ENCODE assay signal across 11 cellular contexts in genomic region chr14:99231181-99231849, GRCh38. TPM values are rescaled to one million over a fixed set of nuclear protein-coding genes. Genes with fewer than 3 reads are reported as not detected.
A peak's percentile ranks its signal among the peaks of the same experiment; 100 is the strongest.
DNase-seq lines count a peak whose midpoint lies in the region; ATAC-seq and TF ChIP-seq lines count a peak whose summit lies in the region.
"Had no signal": no experiment of that assay in that cellular context is flagged by ENCODE, and none has a peak within 500 bp of the region (broad histone marks: within the 10 kb centered on the region; RNA-seq: fewer than 3 reads in every experiment).

No MANE protein-coding gene starts in this region.

- no peak overlapping the region; the same call in 1 of the 2 replicates for H3K27ac ChIP-seq in SJCRH30
- no peak overlapping the region for H3K27ac ChIP-seq in endodermal cell (ENCODE audit: low read depth, low read length)
- H3K27ac ChIP-seq in trophoblast cell (ENCODE audit: low read depth, low read length) = peak overlapping the region; percentile 9

- DNase-seq in NCI-H82 (lab: John Stamatoyannopoulos, UW) = peak; percentile 54
- DNase-seq in NCI-H82 treated with DMSO at 0.1 percent for 48 hours (lab: John Stamatoyannopoulos, UW; ENCODE audit: unreplicated experiment) = no peak
- DNase-seq in SJCRH30 = no peak
- peak; percentile 77 for DNase-seq in endodermal cell
- no peak for DNase-seq in trophoblast cell
- no peak for DNase-seq in ureter (ENCODE audit: low spot score)
- DNase-seq in GM13977 (ENCODE audit: low spot score) = no peak
- DNase-seq: NCI-H1436 treated with DMSO at 0.1 percent for 48 hours, PC-3, small intestine had no signal

- H4K12ac ChIP-seq in trophoblast cell (ENCODE audit: low read depth, low read length) = peak overlapping the region; percentile 37

- no peaks in the 10 kb centered on the region for H3K27me3 Mint-ChIP-seq in endodermal cell (ENCODE audit: insufficient read depth)

- 9 to 16% methylated on average over 15 to 36 of the region's 36 CpGs for WGBS in endodermal cell (ENCODE audit: insufficient coverage in 1 of 2, insufficient read length in 1 of 2), 2 experiments
- WGBS in trophoblast cell (ENCODE audit: extremely low coverage, insufficient coverage, insufficient read length) = no CpG with 5 or more reads among the region's 36 CpGs

- ATAC-seq in HG02678 (IDR thresholded peaks at IDR 0.05; ENCODE audit: unreplicated experiment) = no peak

- H3K9me3 ChIP-seq in SJCRH30 (replicated peaks) = no peaks in the 10 kb centered on the region
- no peaks in the 10 kb centered on the region for H3K9me3 ChIP-seq in endodermal cell (ENCODE audit: control insufficient read depth, low read length)
- no peaks in the 10 kb centered on the region for H3K9me3 ChIP-seq in trophoblast cell (ENCODE audit: insufficient read depth, low read depth, low read length)

- peak overlapping the region; percentile 63 for H2BK12ac ChIP-seq in trophoblast cell (ENCODE audit: low read length)

- in situ Hi-C loops in GM13977 (cut with MboI; ENCODE audit: low pct_unique_long_range_greater_than_20kb, low sequenced_read_pairs, unreplicated experiment) = no loop called here

- H3K27ac Mint-ChIP-seq in endodermal cell = peak overlapping the region; percentile 95

- H4K8ac ChIP-seq in trophoblast cell (ENCODE audit: low read depth, low read length) = peak overlapping the region; percentile 83

- peak overlapping the region; percentile 77 for H4K91ac ChIP-seq in trophoblast cell (ENCODE audit: low read depth, low read length)

- peak overlapping the region; percentile 28 for H2BK120ac ChIP-seq in trophoblast cell (ENCODE audit: insufficient read depth, low read length, poor library complexity)

- H3K27me3 ChIP-seq in SJCRH30 (no peaks in the 10 kb centered on the region), endodermal cell (ENCODE audit: control insufficient read depth, insufficient read depth, low read length, poor library complexity, severe bottlenecking) (no peaks in the 10 kb centered on the region), trophoblast cell (ENCODE audit: insufficient read depth, low read length) (no peaks in the 10 kb centered on the region)

- H2BK5ac ChIP-seq in trophoblast cell (ENCODE audit: low read depth, low read length, poor library complexity) = no peak overlapping the region

- peak overlapping the region; percentile 4 for H3K4ac ChIP-seq in trophoblast cell (ENCODE audit: low read depth, low read length)

- H3K4me1 ChIP-seq in SJCRH30 (no peaks in the 10 kb centered on the region), endodermal cell (ENCODE audit: control insufficient read depth, insufficient read depth, low read length) (peaks cover 22% of the 10 kb centered on the region), trophoblast cell (ENCODE audit: control insufficient read depth in 1 of 2, insufficient read depth in 2 of 2, low read length in 2 of 2) (peaks cover 22 to 32% of the 10 kb centered on the region in 2 experiments)

- H3K4me2 ChIP-seq in trophoblast cell (ENCODE audit: low read length) = peak overlapping the region; percentile 76

- H3K9ac ChIP-seq in endodermal cell (ENCODE audit: extremely low read depth, low read length, poor library complexity, severe bottlenecking) = peak overlapping the region; percentile 48
- no peak overlapping the region for H3K9ac ChIP-seq in trophoblast cell (ENCODE audit: low read length)

- TF ChIP-seq CTCF in endodermal cell (conservative IDR thresholded peaks at IDR 0.05) (no peak), GM13977 (IDR thresholded peaks at IDR 0.05; ENCODE audit: extremely low read depth, insufficient read depth, missing control alignments) (no peak)

- H3K14ac ChIP-seq in trophoblast cell (ENCODE audit: low read length) = peak overlapping the region; percentile 56

- H3K4me1 Mint-ChIP-seq in endodermal cell = peaks cover 46% of the 10 kb centered on the region

- H3K9me3 Mint-ChIP-seq in endodermal cell = no peaks in the 10 kb centered on the region

- peak overlapping the region; percentile 36 for H3K18ac ChIP-seq in trophoblast cell (ENCODE audit: low read length)

- H3K4me3 ChIP-seq in SJCRH30 (peak overlapping the region; percentile 39), endodermal cell (ENCODE audit: low read length) (peak overlapping the region; percentile 71), trophoblast cell (ENCODE audit: low read depth, low read length) (peak overlapping the region; percentile 71)

- H3K79me2 ChIP-seq in trophoblast cell (ENCODE audit: control insufficient read depth, insufficient read depth, low read length, poor library complexity) = peaks cover 2% of the 10 kb centered on the region

- H3K36me3 ChIP-seq in SJCRH30 (no peaks in the 10 kb centered on the region), endodermal cell (ENCODE audit: control insufficient read depth, insufficient read depth, low read length) (peaks cover 5% of the 10 kb centered on the region), trophoblast cell (ENCODE audit: control insufficient read depth in 1 of 2, insufficient read depth in 2 of 2, low read length in 2 of 2) (no peaks in the 10 kb centered on the region)

- peak overlapping the region; percentile 8 for H2AFZ ChIP-seq in trophoblast cell (ENCODE audit: insufficient read depth, low read length, poor library complexity)

- H3K36me3 Mint-ChIP-seq in endodermal cell (ENCODE audit: low read depth) = peaks cover 10% of the 10 kb centered on the region

- peak overlapping the region; percentile 14 for H2AK5ac ChIP-seq in trophoblast cell (ENCODE audit: low read length)

- H3K79me1 ChIP-seq in trophoblast cell (ENCODE audit: low read length) = peaks cover 10% of the 10 kb centered on the region

- H3K23ac ChIP-seq in trophoblast cell (ENCODE audit: low read length) = no peak overlapping the region

- H3K4me3 Mint-ChIP-seq in endodermal cell = peak overlapping the region; percentile 57

RNA-seq across cellular contexts. Expression of gene BCL11B, which starts 40.7 kb away (rescaled TPM):
- total RNA-seq in SJCRH30 (2014; rRNA removed; shearing (Covaris generic)) = 1.7 and 2.2 TPM in 2 replicates
- total RNA-seq in endodermal cell (1 to 10 TPM; 5.7 to 6.0 TPM), ureter (8.4 TPM)
- polyA plus RNA-seq in endodermal cell (2013, experiment 1 of 2) = 1.2 TPM
- polyA plus RNA-seq in endodermal cell (2013, experiment 2 of 2) = 1.6 TPM
- polyA plus RNA-seq in trophoblast cell (2013) = 1.0 and 1.1 TPM in 2 replicates

Comparison
In these comparisons a context has a peak if more than half of its experiments do, and no peak if none do; other contexts are left out.
1. DNase-seq: peak in NCI-H82 (single experiment) and endodermal cell (single experiment); none in NCI-H82 treated with DMSO at 0.1 percent for 48 hours (single experiment), SJCRH30 (0 of 2), trophoblast cell (0 of 2), ureter (single experiment) and GM13977 (single experiment).
2. Peak in every context shown above with its lines, with median percentiles within 50 percentile points of each other: H3K4me3 ChIP-seq.